1 cellular context compared by ENCODE assay signal in the genomic region with DNA sequence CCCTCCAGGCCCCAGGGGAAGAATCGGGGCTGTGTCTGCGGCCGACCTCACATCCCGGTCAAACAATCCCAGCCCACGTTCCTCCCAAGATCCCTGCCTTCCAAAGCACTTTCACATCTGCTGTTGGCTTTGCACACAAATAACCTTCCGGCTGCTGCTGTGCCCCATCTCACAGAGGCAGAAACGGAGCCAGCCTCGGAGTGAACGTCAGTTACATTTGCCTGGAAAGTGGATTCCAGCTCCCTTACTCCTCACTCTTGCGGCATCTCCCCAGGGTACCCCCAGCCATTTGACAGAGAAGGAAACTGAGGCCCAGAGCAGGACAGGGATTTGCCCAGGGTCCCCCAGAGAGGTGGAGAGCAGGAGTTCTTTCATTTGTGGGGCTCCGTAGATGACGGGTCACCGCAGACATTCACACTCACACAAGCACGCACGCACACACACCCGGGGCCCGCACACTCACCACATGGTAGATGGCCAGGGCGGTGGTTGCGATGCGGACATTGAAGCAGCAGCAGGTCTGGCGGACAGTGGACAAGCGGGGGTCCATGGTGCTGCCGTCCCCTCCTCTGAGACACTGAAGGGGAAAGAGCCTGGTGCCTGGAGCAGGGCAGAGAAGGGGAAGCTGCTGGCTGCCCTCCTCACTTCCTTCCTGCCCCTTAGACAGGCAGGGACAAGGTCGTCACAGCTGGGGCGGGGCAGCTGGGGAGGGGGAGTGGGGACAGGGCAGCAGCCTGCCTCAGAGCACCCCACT.
TF ChIP-seq lines count a peak whose summit lies in the region.

A gene with protein sequence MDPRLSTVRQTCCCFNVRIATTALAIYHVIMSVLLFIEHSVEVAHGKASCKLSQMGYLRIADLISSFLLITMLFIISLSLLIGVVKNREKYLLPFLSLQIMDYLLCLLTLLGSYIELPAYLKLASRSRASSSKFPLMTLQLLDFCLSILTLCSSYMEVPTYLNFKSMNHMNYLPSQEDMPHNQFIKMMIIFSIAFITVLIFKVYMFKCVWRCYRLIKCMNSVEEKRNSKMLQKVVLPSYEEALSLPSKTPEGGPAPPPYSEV (minus strand): TSS at position 579 of the 754 bp plus-strand sequence. CDS start 29 bp downstream, at position 550.

TF ChIP-seq in WTC11, 78 proteins besides CTCF, POLR2A, EP300 and RAD21 (continued from another document):
- TF ChIP-seq, protein P1, sequence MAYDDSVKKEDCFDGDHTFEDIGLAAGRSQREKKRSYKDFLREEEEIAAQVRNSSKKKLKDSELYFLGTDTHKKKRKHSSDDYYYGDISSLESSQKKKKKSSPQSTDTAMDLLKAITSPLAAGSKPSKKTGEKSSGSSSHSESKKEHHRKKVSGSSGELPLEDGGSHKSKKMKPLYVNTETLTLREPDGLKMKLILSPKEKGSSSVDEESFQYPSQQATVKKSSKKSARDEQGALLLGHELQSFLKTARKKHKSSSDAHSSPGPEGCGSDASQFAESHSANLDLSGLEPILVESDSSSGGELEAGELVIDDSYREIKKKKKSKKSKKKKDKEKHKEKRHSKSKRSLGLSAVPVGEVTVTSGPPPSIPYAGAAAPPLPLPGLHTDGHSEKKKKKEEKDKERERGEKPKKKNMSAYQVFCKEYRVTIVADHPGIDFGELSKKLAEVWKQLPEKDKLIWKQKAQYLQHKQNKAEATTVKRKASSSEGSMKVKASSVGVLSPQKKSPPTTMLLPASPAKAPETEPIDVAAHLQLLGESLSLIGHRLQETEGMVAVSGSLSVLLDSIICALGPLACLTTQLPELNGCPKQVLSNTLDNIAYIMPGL (CRISPR knock-in tag; IDR thresholded peaks at IDR 0.05) = no peak
- TF ChIP-seq, protein P2, sequence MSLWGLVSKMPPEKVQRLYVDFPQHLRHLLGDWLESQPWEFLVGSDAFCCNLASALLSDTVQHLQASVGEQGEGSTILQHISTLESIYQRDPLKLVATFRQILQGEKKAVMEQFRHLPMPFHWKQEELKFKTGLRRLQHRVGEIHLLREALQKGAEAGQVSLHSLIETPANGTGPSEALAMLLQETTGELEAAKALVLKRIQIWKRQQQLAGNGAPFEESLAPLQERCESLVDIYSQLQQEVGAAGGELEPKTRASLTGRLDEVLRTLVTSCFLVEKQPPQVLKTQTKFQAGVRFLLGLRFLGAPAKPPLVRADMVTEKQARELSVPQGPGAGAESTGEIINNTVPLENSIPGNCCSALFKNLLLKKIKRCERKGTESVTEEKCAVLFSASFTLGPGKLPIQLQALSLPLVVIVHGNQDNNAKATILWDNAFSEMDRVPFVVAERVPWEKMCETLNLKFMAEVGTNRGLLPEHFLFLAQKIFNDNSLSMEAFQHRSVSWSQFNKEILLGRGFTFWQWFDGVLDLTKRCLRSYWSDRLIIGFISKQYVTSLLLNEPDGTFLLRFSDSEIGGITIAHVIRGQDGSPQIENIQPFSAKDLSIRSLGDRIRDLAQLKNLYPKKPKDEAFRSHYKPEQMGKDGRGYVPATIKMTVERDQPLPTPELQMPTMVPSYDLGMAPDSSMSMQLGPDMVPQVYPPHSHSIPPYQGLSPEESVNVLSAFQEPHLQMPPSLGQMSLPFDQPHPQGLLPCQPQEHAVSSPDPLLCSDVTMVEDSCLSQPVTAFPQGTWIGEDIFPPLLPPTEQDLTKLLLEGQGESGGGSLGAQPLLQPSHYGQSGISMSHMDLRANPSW (CRISPR knock-in tag; conservative IDR thresholded peaks at IDR 0.05; ENCODE audit: low read depth) = no peak
- TF ChIP-seq ZNF396 (CRISPR knock-in tag; IDR thresholded peaks at IDR 0.05; ENCODE audit: borderline replicate concordance) (no peak), GTF2I (CRISPR knock-in tag; conservative IDR thresholded peaks at IDR 0.05) (no peak), ESRRA (CRISPR knock-in tag; IDR thresholded peaks at IDR 0.05; ENCODE audit: borderline replicate concordance) (no peak)
- TF ChIP-seq, protein P3, sequence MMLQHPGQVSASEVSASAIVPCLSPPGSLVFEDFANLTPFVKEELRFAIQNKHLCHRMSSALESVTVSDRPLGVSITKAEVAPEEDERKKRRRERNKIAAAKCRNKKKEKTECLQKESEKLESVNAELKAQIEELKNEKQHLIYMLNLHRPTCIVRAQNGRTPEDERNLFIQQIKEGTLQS (CRISPR knock-in tag; conservative IDR thresholded peaks at IDR 0.05) = no peak
